ENCODE assay signal across 19 cellular contexts in genomic region chr20:35010405-35011192, GRCh38. TPM values are rescaled to one million over a fixed set of nuclear protein-coding genes. Genes with fewer than 3 reads are reported as not detected.
A peak's percentile ranks its signal among the peaks of the same experiment; 100 is the strongest.
DNase-seq lines count a peak whose midpoint lies in the region; ATAC-seq, FAIRE-seq and TF ChIP-seq lines count a peak whose summit lies in the region.
"Had no signal": no experiment of that assay in that cellular context is flagged by ENCODE, and none has a peak within 500 bp of the region (broad histone marks: within the 10 kb centered on the region; RNA-seq: fewer than 3 reads in every experiment).

No MANE protein-coding gene starts in this region.

- intact Hi-C loops in dorsolateral prefrontal cortex (cut with DNase I) = no loop called here
- intact Hi-C loops in natural killer cell (cut with micrococcal nuclease) = no loop called here

- peak overlapping the region; percentile 10 for H3K27ac Mint-ChIP-seq in T-helper 1 cell treated with Interleukin-12 subunit alpha and Interleukin-12 subunit beta and Interleukin-4 antibody, amounts not matched to agents 30 μg/mL and 1 μg/mL, for 36 hours
- H3K27ac Mint-ChIP-seq in natural killer cell = peak overlapping the region; percentile 8 to 79
- H3K27ac Mint-ChIP-seq: T-cell had no signal

- H3K27ac ChIP-seq in Peyer's patch (no peak overlapping the region), dorsolateral prefrontal cortex (peak overlapping the region in 36 of 59 donors; percentile 7 to 90 (median 68)), small intestine (ENCODE audit: low read depth in 1 of 2, low read length in 1 of 2) (no peak overlapping the region)
- H3K27ac ChIP-seq: 22Rv1, ovary had no signal

- H3K4me1 Mint-ChIP-seq in T-helper 1 cell treated with Interleukin-12 subunit alpha and Interleukin-12 subunit beta and Interleukin-4 antibody, amounts not matched to agents 30 μg/mL and 1 μg/mL, for 36 hours (ENCODE audit: low read depth) = peaks cover 3% of the 10 kb centered on the region
- peaks cover 0 to 16% of the 10 kb centered on the region in 2 donors for H3K4me1 Mint-ChIP-seq in natural killer cell

- FAIRE-seq in small intestine (lab: Jason Lieb, UNC) = no peak
- FAIRE-seq: islet of Langerhans had no signal

- H3K27me3 ChIP-seq in Peyer's patch (no peaks in the 10 kb centered on the region), dorsolateral prefrontal cortex (no peaks in the 10 kb centered on the region), small intestine (ENCODE audit: control insufficient read depth in 2 of 2, insufficient read depth in 2 of 2, low read length in 2 of 2) (no peaks in the 10 kb centered on the region)
- H3K27me3 ChIP-seq: gastroesophageal sphincter, ovary had no signal

- H3K4me1 ChIP-seq in Peyer's patch (no peaks in the 10 kb centered on the region), small intestine (ENCODE audit: control insufficient read depth in 2 of 2, insufficient read depth in 1 of 2, low read depth in 1 of 2, low read length in 1 of 2) (no peaks in the 10 kb centered on the region)

- H3K4me3 ChIP-seq in Peyer's patch (no peak overlapping the region), dorsolateral prefrontal cortex (no peak overlapping the region), small intestine (ENCODE audit: low read depth in 1 of 2, low read length in 2 of 2) (no peak overlapping the region)
- H3K4me3 ChIP-seq: gastroesophageal sphincter, mucosa of descending colon, ovary had no signal

- H3K9me3 ChIP-seq in Peyer's patch = no peaks in the 10 kb centered on the region
- H3K9me3 ChIP-seq in small intestine (ENCODE audit: control insufficient read depth, low read depth) = no peaks in the 10 kb centered on the region
- H3K9me3 ChIP-seq: gastroesophageal sphincter, mucosa of descending colon, ovary had no signal

- H3K9me3 Mint-ChIP-seq in T-helper 1 cell treated with Interleukin-12 subunit alpha and Interleukin-12 subunit beta and Interleukin-4 antibody, amounts not matched to agents 30 μg/mL and 1 μg/mL, for 36 hours = no peaks in the 10 kb centered on the region
- no peaks in the 10 kb centered on the region for H3K9me3 Mint-ChIP-seq in natural killer cell
- H3K9me3 Mint-ChIP-seq: CD14-positive monocyte, T-cell had no signal

- H3K27me3 Mint-ChIP-seq in T-helper 1 cell treated with Interleukin-12 subunit alpha and Interleukin-12 subunit beta and Interleukin-4 antibody, amounts not matched to agents 30 μg/mL and 1 μg/mL, for 36 hours (ENCODE audit: low read depth) = no peaks in the 10 kb centered on the region
- H3K27me3 Mint-ChIP-seq in natural killer cell (ENCODE audit: low read depth in 2 of 2) = no peaks in the 10 kb centered on the region
- H3K27me3 Mint-ChIP-seq: T-cell had no signal

- DNase-seq in T-helper 1 cell (no peak), Peyer's patch (peak in 2 of 3 donors; percentile 23 to 31), dorsolateral prefrontal cortex (peak in 3 of 10 donors; percentile 4 to 27 (median 22)), natural killer cell (peak; percentile 1), small intestine (no peak)
- DNase-seq: central memory CD4-positive, alpha-beta T cell; GOT3; IMR-90; mucosa of descending colon; stimulated activated CD4-positive, alpha-beta T cell treated with anti-CD3 and anti-CD28 coated beads, Interleukin-12 subunit alpha, Interleukin-12 subunit beta, amount 100 ng/mL, for 4 hours; T-cell had no signal

- TF ChIP-seq CTCF in Peyer's patch (IDR thresholded peaks at IDR 0.05) = no peak
- TF ChIP-seq CTCF in dorsolateral prefrontal cortex (IDR thresholded peaks at IDR 0.05 in 54 of 56, conservative IDR thresholded peaks at IDR 0.05 in 2 of 56; ENCODE audit: low read depth in 1 of 56, partially characterized antibody in 56 of 56) = no peak
- TF ChIP-seq CTCF in natural killer cell (IDR thresholded peaks at IDR 0.05) = no peak

- ATAC-seq in natural killer cell (no peak), GM21723 (IDR thresholded peaks at IDR 0.05; ENCODE audit: unreplicated experiment) (no peak), HG03432 (IDR thresholded peaks at IDR 0.05; ENCODE audit: unreplicated experiment) (no peak)
- ATAC-seq: gastroesophageal sphincter, mucosa of descending colon, T-cell had no signal

- H3K36me3 Mint-ChIP-seq in T-helper 1 cell treated with Interleukin-12 subunit alpha and Interleukin-12 subunit beta and Interleukin-4 antibody, amounts not matched to agents 30 μg/mL and 1 μg/mL, for 36 hours (ENCODE audit: low read depth) = peaks cover 34% of the 10 kb centered on the region
- H3K36me3 Mint-ChIP-seq in natural killer cell = peaks cover 20% of the 10 kb centered on the region

- 84 to 86% (median 85%) methylated on average over 19 of the region's 19 CpGs for WGBS in small intestine, 3 donors

- H3K36me3 ChIP-seq in Peyer's patch (peaks cover 0 to 97% (median 0%) of the 10 kb centered on the region in 3 donors), small intestine (ENCODE audit: control insufficient read depth in 2 of 2, insufficient read depth in 2 of 2, low read length in 2 of 2) (peaks cover 25 to 44% of the 10 kb centered on the region in 2 donors)
- H3K36me3 ChIP-seq: ovary had no signal

- TF ChIP-seq POLR2A in Peyer's patch (IDR thresholded peaks at IDR 0.05) = no peak

- H3K4me3 Mint-ChIP-seq in T-helper 1 cell treated with Interleukin-12 subunit alpha and Interleukin-12 subunit beta and Interleukin-4 antibody, amounts not matched to agents 30 μg/mL and 1 μg/mL, for 36 hours = no peak overlapping the region
- no peak overlapping the region for H3K4me3 Mint-ChIP-seq in natural killer cell
- H3K4me3 Mint-ChIP-seq: CD14-positive monocyte, T-cell had no signal

RNA-seq across cellular contexts. Expression of gene MYH7B, which starts 54.9 kb away (rescaled TPM):
- total RNA-seq in Peyer's patch = 1 to 10 TPM in 3 of 4 donors, under 1 TPM in 1; 0.40 to 2.0 (median 1.4) TPM
- total RNA-seq in dorsolateral prefrontal cortex = 10 to 100 TPM in 118 of 120 experiments, 1 to 10 TPM in 2; 8.0 to 38.2 (median 21.1) TPM
- 1 to 10 TPM in 1 of 3 donors, under 1 TPM in 2; 0.18 to 1.0 (median 0.21) TPM for total RNA-seq in natural killer cell
- 1 to 10 TPM in 1 of 3 donors, under 1 TPM in 1, not detected in 1; 0.89 to 2.2 TPM for polyA plus RNA-seq in small intestine
- total RNA-seq: IMR-90 had no signal
- polyA plus RNA-seq: CD14-positive monocyte had no signal

RNA-seq across cellular contexts. Expression of gene GSS, which starts 55.0 kb away (rescaled TPM):
- total RNA-seq in Peyer's patch (10 to 100 TPM; 58.0 to 95.6 (median 84.6) TPM), dorsolateral prefrontal cortex (10 to 100 TPM; 16.3 to 49.2 (median 35.7) TPM), natural killer cell (10 to 100 TPM; 27.4 to 35.4 (median 30.3) TPM)
- polyA plus RNA-seq in small intestine = 10 to 100 TPM; 54.0 to 79.2 (median 61.5) TPM

Comparison
In these comparisons a context has a peak if more than half of its experiments do, and no peak if none do; other contexts are left out.
1. DNase-seq: peak in Peyer's patch (2 of 3) and natural killer cell (single experiment); none in T-helper 1 cell (0 of 5) and small intestine (single experiment).
2. H3K27ac ChIP-seq: peak in dorsolateral prefrontal cortex (36 of 59); none in Peyer's patch (0 of 4) and small intestine (0 of 2).